ENCODE assay signal across 1 cellular context in genomic region chr21:44911066-44911383, GRCh38.
TF ChIP-seq lines count a peak whose summit lies in the region.

No MANE protein-coding gene starts in this region.

TF ChIP-seq in A549, 52 proteins besides CTCF, POLR2A, EP300 and RAD21 (continued from another document):
- TF ChIP-seq USF2 (IDR thresholded peaks at IDR 0.05) (no peak), HES2 (IDR thresholded peaks at IDR 0.05) (no peak)
